ENCODE assay signal across 1 cellular context in genomic region chr3:186108941-186109865, GRCh38.
TF ChIP-seq lines count a peak whose summit lies in the region.

Gene ETV5 (minus strand): TSS chr3:186109089. CDS start chr3:186105868, 3,221 bp downstream.

TF ChIP-seq in A549, 52 proteins besides CTCF, POLR2A, EP300 and RAD21 (continued from another document):
- TF ChIP-seq JUN (IDR thresholded peaks at IDR 0.05) (peak in 1 of 2 experiments; percentile 66; a peak in 3 of 5 replicates), CEBPB (IDR thresholded peaks at IDR 0.05) (no peak), GATA3 (IDR thresholded peaks at IDR 0.05; ENCODE audit: borderline replicate concordance) (no peak), ZFP36 (IDR thresholded peaks at IDR 0.05; ENCODE audit: borderline replicate concordance, partially characterized antibody) (no peak), HEYL (CRISPR knock-in tag; IDR thresholded peaks at IDR 0.05) (no peak), NFE2L2 (conservative IDR thresholded peaks at IDR 0.05; ENCODE audit: low read length) (no peak), JUNB (IDR thresholded peaks at IDR 0.05) (no peak), RNF2 (IDR thresholded peaks at IDR 0.05; ENCODE audit: borderline replicate concordance, low read depth) (no peak), ESRRA (IDR thresholded peaks at IDR 0.05; ENCODE audit: borderline replicate concordance, low read length) (no peak), CBX8 (IDR thresholded peaks at IDR 0.05) (no peak), RARB (CRISPR knock-in tag; IDR thresholded peaks at IDR 0.05) (no peak), ATOH8 (CRISPR knock-in tag; IDR thresholded peaks at IDR 0.05; ENCODE audit: low read depth) (no peak), TP53 (CRISPR knock-in tag; IDR thresholded peaks at IDR 0.05) (no peak), MAX (IDR thresholded peaks at IDR 0.05) (peak; percentile 16; the same call in 1 of the 2 replicates), FOSL2 (IDR thresholded peaks at IDR 0.05) (no peak), FOSL2 (CRISPR knock-in tag; IDR thresholded peaks at IDR 0.05) (peak; percentile 56), ZSCAN20 (CRISPR knock-in tag; IDR thresholded peaks at IDR 0.05) (no peak), HMGXB4 (CRISPR knock-in tag; IDR thresholded peaks at IDR 0.05; ENCODE audit: borderline replicate concordance) (no peak), BCL3 (IDR thresholded peaks at IDR 0.05) (peak; percentile 72; the same call in 1 of the 3 replicates), ELK1 (IDR thresholded peaks at IDR 0.05; ENCODE audit: low read depth, low read length) (no peak), ZNF302 (CRISPR knock-in tag; IDR thresholded peaks at IDR 0.05) (no peak), EHMT2 (IDR thresholded peaks at IDR 0.05; ENCODE audit: low read depth) (no peak)
TF ChIP-seq in A549: peak in this region for 9.
